In the genomic region with DNA sequence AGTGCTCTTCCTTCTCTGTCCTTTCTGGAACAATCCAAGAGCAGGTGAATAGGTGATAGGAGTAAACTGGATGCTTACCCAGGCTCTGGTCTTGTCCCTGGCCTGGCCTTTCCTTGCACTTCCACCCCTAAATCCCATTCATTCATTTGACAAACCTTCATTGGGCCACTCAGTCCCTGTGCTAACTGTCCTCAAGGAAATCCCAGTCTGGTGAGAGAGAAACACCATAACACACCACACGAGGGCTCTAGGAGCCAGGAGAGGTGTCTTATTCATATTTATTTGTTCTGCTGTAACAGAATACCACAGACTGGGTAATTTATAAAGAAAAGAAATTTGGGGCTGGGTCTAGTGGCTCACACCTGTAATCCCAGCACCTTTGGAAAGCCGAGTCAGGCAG, we compare ENCODE assay signal across 1 cellular context.
TF ChIP-seq lines count a peak whose summit lies in the region.

No MANE protein-coding gene starts in this region.

TF ChIP-seq in K562, 482 proteins besides CTCF, POLR2A, EP300 and RAD21 (continued from another document):
- TF ChIP-seq, protein P1, sequence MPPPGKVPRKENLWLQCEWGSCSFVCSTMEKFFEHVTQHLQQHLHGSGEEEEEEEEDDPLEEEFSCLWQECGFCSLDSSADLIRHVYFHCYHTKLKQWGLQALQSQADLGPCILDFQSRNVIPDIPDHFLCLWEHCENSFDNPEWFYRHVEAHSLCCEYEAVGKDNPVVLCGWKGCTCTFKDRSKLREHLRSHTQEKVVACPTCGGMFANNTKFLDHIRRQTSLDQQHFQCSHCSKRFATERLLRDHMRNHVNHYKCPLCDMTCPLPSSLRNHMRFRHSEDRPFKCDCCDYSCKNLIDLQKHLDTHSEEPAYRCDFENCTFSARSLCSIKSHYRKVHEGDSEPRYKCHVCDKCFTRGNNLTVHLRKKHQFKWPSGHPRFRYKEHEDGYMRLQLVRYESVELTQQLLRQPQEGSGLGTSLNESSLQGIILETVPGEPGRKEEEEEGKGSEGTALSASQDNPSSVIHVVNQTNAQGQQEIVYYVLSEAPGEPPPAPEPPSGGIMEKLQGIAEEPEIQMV (tag; conservative IDR thresholded peaks at IDR 0.05; ENCODE audit: low read depth): no peak
- no peak for TF ChIP-seq CC2D1A (IDR thresholded peaks at IDR 0.05)
- no peak for TF ChIP-seq RB1 (IDR thresholded peaks at IDR 0.05; ENCODE audit: low read depth)
- TF ChIP-seq ZNF75A (CRISPR knock-in tag; IDR thresholded peaks at IDR 0.05): no peak
